Comparison of ENCODE assay signal across 11 cellular contexts in genomic region chr11:70569173-70569890, GRCh38.
"Had no signal": no experiment of that assay in that cellular context is flagged by ENCODE, and none has a peak within 500 bp of the region (broad histone marks: within the 10 kb centered on the region; RNA-seq: fewer than 3 reads in every experiment).

No MANE protein-coding gene starts in this region.

- H3K27ac Mint-ChIP-seq: activated CD4-positive, alpha-beta memory T cell treated with anti-CD3 and anti-CD28 coated beads for 36 hours; activated naive CD8-positive, alpha-beta T cell treated with anti-CD3 and anti-CD28 coated beads for 36 hours; stimulated activated memory B cell treated with anti-CD40 and anti-IgM and Interleukin-4, amounts not matched to agents 10 μg/mL and 1 μg/mL and 100 μg/mL, for 72 hours; T-helper 2 cell treated with Interferon-gamma antibody and Interleukin-4, amounts not matched to agents 5 μg/mL and 100 μg/mL, for 36 hours had no signal

- H3K36me3 Mint-ChIP-seq: activated CD4-positive, alpha-beta memory T cell treated with anti-CD3 and anti-CD28 coated beads for 36 hours; activated naive CD8-positive, alpha-beta T cell treated with anti-CD3 and anti-CD28 coated beads for 36 hours; stimulated activated memory B cell treated with anti-CD40 and anti-IgM and Interleukin-4, amounts not matched to agents 10 μg/mL and 1 μg/mL and 100 μg/mL, for 72 hours had no signal

- H3K36me3 ChIP-seq: esophagus squamous epithelium, ovary, transverse colon had no signal

- H3K4me1 Mint-ChIP-seq: stimulated activated memory B cell treated with anti-CD40 and anti-IgM and Interleukin-4, amounts not matched to agents 10 μg/mL and 1 μg/mL and 100 μg/mL, for 72 hours had no signal

- H3K4me3 Mint-ChIP-seq: activated CD4-positive, alpha-beta memory T cell treated with anti-CD3 and anti-CD28 coated beads for 36 hours; activated naive CD8-positive, alpha-beta T cell treated with anti-CD3 and anti-CD28 coated beads for 36 hours; activated T-cell treated with anti-CD3 and anti-CD28 coated beads, Interleukin-2, amount 50 U/mL, for 4 hours; stimulated activated memory B cell treated with anti-CD40 and anti-IgM and Interleukin-4, amounts not matched to agents 10 μg/mL and 1 μg/mL and 100 μg/mL, for 72 hours; T-helper 2 cell treated with Interferon-gamma antibody and Interleukin-4, amounts not matched to agents 5 μg/mL and 100 μg/mL, for 36 hours had no signal

- H3K9me3 ChIP-seq: esophagus squamous epithelium, ovary, transverse colon had no signal

- ATAC-seq: activated T-cell treated with anti-CD3 and anti-CD28 coated beads, Interleukin-2, amount 50 U/mL, for 4 hours; stimulated activated memory B cell treated with anti-CD40 and anti-IgM and Interleukin-4, amounts not matched to agents 10 μg/mL and 1 μg/mL and 100 μg/mL, for 72 hours had no signal

- H3K27me3 ChIP-seq: ovary, transverse colon had no signal

- DNase-seq: activated CD4-positive, alpha-beta memory T cell treated with anti-CD3 and anti-CD28 coated beads for 36 hours; activated CD4-positive, alpha-beta T cell treated with anti-CD3 and anti-CD28 coated beads for 1 hour; activated effector memory CD4-positive, alpha-beta T cell treated with anti-CD3 and anti-CD28 coated beads, Interleukin-2, amount 50 U/mL, for 16 hours; activated naive CD8-positive, alpha-beta T cell treated with anti-CD3 and anti-CD28 coated beads for 36 hours; activated T-cell treated with anti-CD3 and anti-CD28 coated beads, Interleukin-2, amount 50 U/mL, for 4 hours; esophagus squamous epithelium; SW 1271 had no signal

- H3K9me3 Mint-ChIP-seq: activated CD4-positive, alpha-beta memory T cell treated with anti-CD3 and anti-CD28 coated beads for 36 hours; activated naive CD8-positive, alpha-beta T cell treated with anti-CD3 and anti-CD28 coated beads for 36 hours; stimulated activated memory B cell treated with anti-CD40 and anti-IgM and Interleukin-4, amounts not matched to agents 10 μg/mL and 1 μg/mL and 100 μg/mL, for 72 hours; T-helper 2 cell treated with Interferon-gamma antibody and Interleukin-4, amounts not matched to agents 5 μg/mL and 100 μg/mL, for 36 hours had no signal
